Comparison of ENCODE assay signal across 1 cellular context in the genomic region with DNA sequence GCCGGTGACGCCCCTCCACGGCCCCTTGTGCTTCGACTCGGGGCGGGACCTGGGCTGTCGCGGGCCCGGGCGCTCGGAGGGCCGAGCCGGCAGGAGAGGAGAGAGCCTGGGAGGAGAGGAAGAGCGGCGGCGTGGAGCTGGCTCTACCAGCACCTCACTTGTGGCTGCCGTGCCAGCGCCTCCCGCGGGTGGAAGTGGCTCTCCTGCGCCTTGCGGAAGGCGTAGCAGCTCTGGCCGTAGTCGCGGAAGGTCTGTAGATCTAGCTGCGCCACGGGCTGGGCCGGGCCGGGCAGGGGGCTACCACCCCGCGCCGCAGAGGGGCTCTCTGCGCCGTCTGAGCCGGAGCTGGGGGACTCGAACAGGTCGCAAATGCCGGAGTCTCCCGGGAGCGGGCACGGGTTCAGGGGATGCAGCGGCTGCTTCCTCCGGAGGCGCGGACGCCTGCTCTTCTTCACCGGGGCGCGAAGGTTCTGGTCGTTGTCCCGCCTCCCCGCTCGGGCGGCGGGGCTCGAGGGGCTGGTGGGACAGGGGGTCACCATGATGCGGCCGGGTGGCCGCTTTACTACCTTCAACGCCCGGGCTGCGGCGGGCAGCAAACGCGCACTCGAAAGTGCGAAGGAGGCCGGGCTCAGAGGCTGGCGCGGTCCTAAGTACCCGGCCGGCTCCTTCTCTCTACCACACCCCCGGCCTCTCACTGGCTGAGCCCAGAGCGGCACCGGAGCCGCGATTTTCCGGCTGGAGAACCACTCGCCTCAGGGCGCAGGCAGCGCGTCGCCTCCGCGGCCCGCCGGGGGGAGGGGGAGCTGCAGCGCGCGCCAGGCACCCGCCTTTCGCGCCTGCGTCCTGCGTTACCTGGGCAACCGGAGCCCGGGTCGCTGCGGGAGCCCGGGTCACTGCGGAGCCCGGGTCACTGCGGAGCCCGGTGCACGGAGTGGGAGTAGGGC.
TF ChIP-seq lines count a peak whose summit lies in the region.

A gene with protein sequence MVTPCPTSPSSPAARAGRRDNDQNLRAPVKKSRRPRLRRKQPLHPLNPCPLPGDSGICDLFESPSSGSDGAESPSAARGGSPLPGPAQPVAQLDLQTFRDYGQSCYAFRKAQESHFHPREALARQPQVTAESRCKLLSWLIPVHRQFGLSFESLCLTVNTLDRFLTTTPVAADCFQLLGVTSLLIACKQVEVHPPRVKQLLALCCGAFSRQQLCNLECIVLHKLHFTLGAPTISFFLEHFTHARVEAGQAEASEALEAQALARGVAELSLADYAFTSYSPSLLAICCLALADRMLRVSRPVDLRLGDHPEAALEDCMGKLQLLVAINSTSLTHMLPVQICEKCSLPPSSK (minus strand): TSS at position 624 of the 944 bp plus-strand sequence. CDS start 85 bp downstream, at position 539.

TF ChIP-seq in HCT116, 20 proteins besides CTCF, POLR2A, EP300 and RAD21 (continued from another document):
- TF ChIP-seq, protein P1, sequence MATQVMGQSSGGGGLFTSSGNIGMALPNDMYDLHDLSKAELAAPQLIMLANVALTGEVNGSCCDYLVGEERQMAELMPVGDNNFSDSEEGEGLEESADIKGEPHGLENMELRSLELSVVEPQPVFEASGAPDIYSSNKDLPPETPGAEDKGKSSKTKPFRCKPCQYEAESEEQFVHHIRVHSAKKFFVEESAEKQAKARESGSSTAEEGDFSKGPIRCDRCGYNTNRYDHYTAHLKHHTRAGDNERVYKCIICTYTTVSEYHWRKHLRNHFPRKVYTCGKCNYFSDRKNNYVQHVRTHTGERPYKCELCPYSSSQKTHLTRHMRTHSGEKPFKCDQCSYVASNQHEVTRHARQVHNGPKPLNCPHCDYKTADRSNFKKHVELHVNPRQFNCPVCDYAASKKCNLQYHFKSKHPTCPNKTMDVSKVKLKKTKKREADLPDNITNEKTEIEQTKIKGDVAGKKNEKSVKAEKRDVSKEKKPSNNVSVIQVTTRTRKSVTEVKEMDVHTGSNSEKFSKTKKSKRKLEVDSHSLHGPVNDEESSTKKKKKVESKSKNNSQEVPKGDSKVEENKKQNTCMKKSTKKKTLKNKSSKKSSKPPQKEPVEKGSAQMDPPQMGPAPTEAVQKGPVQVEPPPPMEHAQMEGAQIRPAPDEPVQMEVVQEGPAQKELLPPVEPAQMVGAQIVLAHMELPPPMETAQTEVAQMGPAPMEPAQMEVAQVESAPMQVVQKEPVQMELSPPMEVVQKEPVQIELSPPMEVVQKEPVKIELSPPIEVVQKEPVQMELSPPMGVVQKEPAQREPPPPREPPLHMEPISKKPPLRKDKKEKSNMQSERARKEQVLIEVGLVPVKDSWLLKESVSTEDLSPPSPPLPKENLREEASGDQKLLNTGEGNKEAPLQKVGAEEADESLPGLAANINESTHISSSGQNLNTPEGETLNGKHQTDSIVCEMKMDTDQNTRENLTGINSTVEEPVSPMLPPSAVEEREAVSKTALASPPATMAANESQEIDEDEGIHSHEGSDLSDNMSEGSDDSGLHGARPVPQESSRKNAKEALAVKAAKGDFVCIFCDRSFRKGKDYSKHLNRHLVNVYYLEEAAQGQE (IDR thresholded peaks at IDR 0.05; ENCODE audit: low read depth) = no peak
- peak; percentile 74 for TF ChIP-seq POLR2AphosphoS5 (IDR thresholded peaks at IDR 0.05; ENCODE audit: low read depth, low read length)
- TF ChIP-seq, protein P2, sequence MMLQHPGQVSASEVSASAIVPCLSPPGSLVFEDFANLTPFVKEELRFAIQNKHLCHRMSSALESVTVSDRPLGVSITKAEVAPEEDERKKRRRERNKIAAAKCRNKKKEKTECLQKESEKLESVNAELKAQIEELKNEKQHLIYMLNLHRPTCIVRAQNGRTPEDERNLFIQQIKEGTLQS (IDR thresholded peaks at IDR 0.05) = no peak
- no peak for TF ChIP-seq FOSL1 (IDR thresholded peaks at IDR 0.05; ENCODE audit: low read depth)
- no peak for TF ChIP-seq EGR1 (IDR thresholded peaks at IDR 0.05; ENCODE audit: low read depth)
- TF ChIP-seq CBX3 (IDR thresholded peaks at IDR 0.05; ENCODE audit: low read depth) = no peak
- peak; percentile 36; the same call in 1 of the 2 replicates for TF ChIP-seq ZFX (IDR thresholded peaks at IDR 0.05)
- TF ChIP-seq EZH2 (IDR thresholded peaks at IDR 0.05) = no peak
- TF ChIP-seq YY1 (IDR thresholded peaks at IDR 0.05; ENCODE audit: extremely low read depth, insufficient replicate concordance, low read depth, low read length) = peak; percentile 7
- TF ChIP-seq TCF7L2 (IDR thresholded peaks at IDR 0.05; ENCODE audit: borderline replicate concordance, extremely low read depth, insufficient read depth, insufficient read length) = peak; percentile 30
- no peak for TF ChIP-seq SRF (IDR thresholded peaks at IDR 0.05; ENCODE audit: low read depth)
- TF ChIP-seq CEBPB (IDR thresholded peaks at IDR 0.05; ENCODE audit: low read depth) = no peak
